ENCODE assay signal across 16 cellular contexts in the genomic region with DNA sequence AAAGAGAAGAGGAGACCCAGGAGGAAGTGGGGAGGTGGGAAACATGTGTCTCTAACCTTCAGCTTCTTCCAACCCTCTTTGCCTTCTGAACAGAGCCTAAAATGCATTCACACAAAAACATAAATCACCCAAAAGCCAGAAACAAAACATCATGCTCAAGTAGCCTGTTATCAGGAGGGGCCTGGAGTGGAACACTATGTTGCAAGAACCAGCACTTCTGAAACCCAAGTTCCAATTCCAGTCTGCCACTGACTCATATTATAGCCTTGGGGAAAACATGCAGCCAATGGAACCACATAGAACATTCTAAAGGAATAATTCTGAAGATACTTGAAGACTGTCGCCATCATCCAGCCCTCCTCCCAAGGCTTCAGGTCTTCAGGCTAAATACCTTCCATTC.
A peak's percentile ranks its signal among the peaks of the same experiment; 100 is the strongest.
DNase-seq lines count a peak whose midpoint lies in the region; ATAC-seq and TF ChIP-seq lines count a peak whose summit lies in the region.
"Had no signal": no experiment of that assay in that cellular context is flagged by ENCODE, and none has a peak within 500 bp of the region (broad histone marks: within the 10 kb centered on the region; RNA-seq: fewer than 3 reads in every experiment).

No MANE protein-coding gene starts in this region.

- BruUV-seq in PC-3 (replicated peaks; lab: Mats Ljungman, UMichigan) = no TSS peak

- no peaks in the 10 kb centered on the region for H3K36me3 ChIP-seq in PC-3 (ENCODE audit: low read depth, low read length)
- H3K36me3 ChIP-seq in fibroblast of lung (ENCODE audit: control insufficient read depth, insufficient read depth, low read length) = no peaks in the 10 kb centered on the region
- no peaks in the 10 kb centered on the region for H3K36me3 ChIP-seq in left lung
- H3K36me3 ChIP-seq: ascending aorta had no signal

- peaks cover 5% of the 10 kb centered on the region for H3K4me1 ChIP-seq in PC-3 (ENCODE audit: insufficient read depth, low read length)
- H3K4me1 ChIP-seq in fibroblast of lung (ENCODE audit: control insufficient read depth, extremely low read depth, insufficient read depth, low read length) = no peaks in the 10 kb centered on the region
- no peaks in the 10 kb centered on the region for H3K4me1 ChIP-seq in left lung
- H3K4me1 ChIP-seq: parathyroid adenoma had no signal

- CTCF ChIA-PET in PC-3 (lab: Charles Lee) = interaction anchor here (1.0 to 1.2 kb wide), 2 partner anchors 122 to 211 kb away, joined by 3 to 5 read pairs; no protein-coding TSS in a partner anchor

- no peaks in the 10 kb centered on the region for H3K36me3 Mint-ChIP-seq in T-helper 17 cell (ENCODE audit: low read depth)

- H3K27ac ChIP-seq in PC-3 (ENCODE audit: low read length) (no peak overlapping the region), fibroblast of lung (ENCODE audit: insufficient read depth, low read length) (no peak overlapping the region), left lung (no peak overlapping the region)
- H3K27ac ChIP-seq: parathyroid adenoma had no signal

- H3K9me2 ChIP-seq in PC-3 (replicated peaks; ENCODE audit: low read length) = no peaks in the 10 kb centered on the region

- no peaks in the 10 kb centered on the region for H3K27me3 ChIP-seq in PC-3 (ENCODE audit: low read length)
- H3K27me3 ChIP-seq in fibroblast of lung (ENCODE audit: control insufficient read depth, insufficient read depth, low read length) = no peaks in the 10 kb centered on the region
- H3K27me3 ChIP-seq in left lung = no peaks in the 10 kb centered on the region
- H3K27me3 ChIP-seq: ascending aorta had no signal

- ATAC-seq in PC-3 (no peak), left lung (peak; percentile 87), HG02938 (IDR thresholded peaks at IDR 0.05; ENCODE audit: unreplicated experiment) (no peak), GM18867 (IDR thresholded peaks at IDR 0.05; ENCODE audit: unreplicated experiment) (no peak), T-helper 17 cell (no peak)
- ATAC-seq: activated T-cell treated with anti-CD3 and anti-CD28 coated beads, Interleukin-2, amount 50 U/mL, for 72 hours had no signal

- TF ChIP-seq CTCF in PC-3 (conservative IDR thresholded peaks at IDR 0.05; ENCODE audit: low read depth, low read length) (no peak), fibroblast of lung (conservative IDR thresholded peaks at IDR 0.05 in 1 of 2, IDR thresholded peaks at IDR 0.05 in 1 of 2; ENCODE audit: low read depth in 1 of 2, low read length in 2 of 2) (no peak), left lung (IDR thresholded peaks at IDR 0.05) (no peak)

- H3F3A ChIP-seq in PC-3 (ENCODE audit: low read length, unreplicated experiment) = no peaks in the 10 kb centered on the region

- DNase-seq in AG08396 (ENCODE audit: low spot score) = peak; percentile 54
- peak; percentile 34 for DNase-seq in PC-3
- DNase-seq in fibroblast of lung (ENCODE audit: low read depth in 2 of 2) = peak; percentile 78
- DNase-seq in left lung = no peak
- DNase-seq in UCSD-AML1 (lab: John Stamatoyannopoulos, UW; ENCODE audit: unreplicated experiment) = no peak
- no peak for DNase-seq in T-helper 17 cell
- DNase-seq: DMS153; NCI-H2107; stimulated activated CD4-positive, alpha-beta T cell treated with anti-CD3 and anti-CD28 coated beads, Interleukin-2, amount 100 ng/mL, for 24 hours had no signal

- POLR2A ChIA-PET in PC-3 (lab: Charles Lee; ENCODE audit: unreplicated experiment) = no interaction called here

- no peaks in the 10 kb centered on the region for H3K79me2 ChIP-seq in PC-3 (ENCODE audit: low read length)
- H3K79me2 ChIP-seq in fibroblast of lung (ENCODE audit: control insufficient read depth, insufficient read depth, low read length) = no peaks in the 10 kb centered on the region
- H3K79me2 ChIP-seq: parathyroid adenoma had no signal

- H2AFZ ChIP-seq in PC-3 (ENCODE audit: low read length) (no peak overlapping the region), fibroblast of lung (ENCODE audit: low read length) (no peak overlapping the region)
- H2AFZ ChIP-seq: parathyroid adenoma had no signal

- no peaks in the 10 kb centered on the region for H4K20me1 ChIP-seq in PC-3 (ENCODE audit: low read length)
- no peaks in the 10 kb centered on the region for H4K20me1 ChIP-seq in fibroblast of lung (ENCODE audit: control insufficient read depth, extremely low read depth, insufficient read depth, low read length)

- intact Hi-C loops in PC-3 (cut with micrococcal nuclease) = loop anchor here (10.0 kb wide), 1 partner anchor 474 kb away; no protein-coding TSS in a partner anchor
- intact Hi-C loops in left lung (cut with DNase I) = loop anchor here in 1 of 2 donors (10.0 kb wide), 1 partner anchor 204 kb away; no protein-coding TSS in a partner anchor

- H3K9me3 ChIP-seq in PC-3 (ENCODE audit: low read length) (no peaks in the 10 kb centered on the region), fibroblast of lung (ENCODE audit: control insufficient read depth, insufficient read depth, low read depth, low read length) (no peaks in the 10 kb centered on the region), left lung (no peaks in the 10 kb centered on the region), T-helper 17 cell (ENCODE audit: control insufficient read depth, low read length, poor library complexity, severe bottlenecking) (no peaks in the 10 kb centered on the region)
- H3K9me3 ChIP-seq: ascending aorta had no signal

- H3K4me2 ChIP-seq in PC-3 (ENCODE audit: low read length) = no peak overlapping the region
- H3K4me2 ChIP-seq in fibroblast of lung (ENCODE audit: extremely low read depth, insufficient read depth, low read length) = no peak overlapping the region

- H3K27me3 Mint-ChIP-seq in T-helper 17 cell = peaks cover 12% of the 10 kb centered on the region

- no peak overlapping the region for H3K9ac ChIP-seq in PC-3 (ENCODE audit: low read length)
- no peak overlapping the region for H3K9ac ChIP-seq in fibroblast of lung (ENCODE audit: insufficient read depth, low read length)
- H3K9ac ChIP-seq: parathyroid adenoma had no signal

- no peak overlapping the region for H3K4me3 Mint-ChIP-seq in T-helper 17 cell
- H3K4me3 Mint-ChIP-seq: activated CD4-positive, alpha-beta T cell treated with anti-CD3 and anti-CD28 coated beads, Interleukin-2, amount 10 ng/mL, durations not matched to agents 24 days and 14 days; activated T-cell treated with anti-CD3 and anti-CD28 coated beads, Interleukin-2, amount 50 U/mL, for 72 hours had no signal

- peaks cover 24% of the 10 kb centered on the region for H3K4me1 Mint-ChIP-seq in T-helper 17 cell

- H3K4me3 ChIP-seq in PC-3 (ENCODE audit: low read length) (no peak overlapping the region), fibroblast of lung (replicated peaks in 1 of 4; ENCODE audit: control extremely low read depth in 1 of 4, insufficient read depth in 1 of 4, low read depth in 3 of 4, low read length in 4 of 4) (no peak overlapping the region), left lung (no peak overlapping the region)
- H3K4me3 ChIP-seq: ascending aorta, GM12878 had no signal

- H3K27ac Mint-ChIP-seq in T-helper 17 cell = no peak overlapping the region
- H3K27ac Mint-ChIP-seq: activated CD4-positive, alpha-beta T cell treated with anti-CD3 and anti-CD28 coated beads, Interleukin-2, amount 10 ng/mL, durations not matched to agents 24 days and 14 days; activated T-cell treated with anti-CD3 and anti-CD28 coated beads, Interleukin-2, amount 50 U/mL, for 72 hours had no signal

Comparison
In these comparisons a context has a peak if more than half of its experiments do, and no peak if none do; other contexts are left out.
1. DNase-seq: peak in AG08396 (single experiment), PC-3 (single experiment) and fibroblast of lung (2 of 2); none in left lung (0 of 2), UCSD-AML1 (single experiment) and T-helper 17 cell (0 of 3).